ENCODE assay signal across 12 cellular contexts in genomic region chr10:129096340-129096984, GRCh38.
DNase-seq lines count a peak whose midpoint lies in the region; ATAC-seq and TF ChIP-seq lines count a peak whose summit lies in the region.
"Had no signal": no experiment of that assay in that cellular context is flagged by ENCODE, and none has a peak within 500 bp of the region (broad histone marks: within the 10 kb centered on the region; RNA-seq: fewer than 3 reads in every experiment).

No MANE protein-coding gene starts in this region.

- no peak for TF ChIP-seq POLR2A in heart left ventricle (IDR thresholded peaks at IDR 0.05)
- no peak for TF ChIP-seq POLR2A in GM18505 (IDR thresholded peaks at IDR 0.05; ENCODE audit: borderline replicate concordance, extremely low read depth, insufficient read depth, insufficient read length)

- H3K4me1 ChIP-seq in ascending aorta (peaks cover 0 to 14% of the 10 kb centered on the region in 2 donors), heart left ventricle (peaks cover 0 to 26% (median 0%) of the 10 kb centered on the region in 12 donors)

- DNase-seq in HT1080 (ENCODE audit: low read depth): peak; percentile 24
- DNase-seq in ascending aorta (ENCODE audit: low spot score in 2 of 2): peak in 1 of 2 donors; percentile 79
- DNase-seq in heart left ventricle: peak in 2 of 5 donors; percentile 21 to 56
- DNase-seq in sciatic nerve (ENCODE audit: low spot score): no peak
- DNase-seq in stimulated activated CD4-positive, alpha-beta T cell treated with anti-CD3 and anti-CD28 coated beads, Interleukin-4, amount 100 ng/mL, for 4 hours: no peak
- DNase-seq: hypothalamus; naive B cell; stimulated activated naive CD8-positive, alpha-beta T cell treated with anti-CD3 and anti-CD28 coated beads, Interleukin-15, Interleukin-2, amounts not matched to agents 100 U/mL and 50 U/mL, for 24 hours had no signal

- H3K9me3 ChIP-seq in ascending aorta (no peaks in the 10 kb centered on the region), heart left ventricle (no peaks in the 10 kb centered on the region)

- ATAC-seq in heart left ventricle (peak; percentile 47 to 85 (median 77)), sciatic nerve (peak; percentile 94), HG02884 (IDR thresholded peaks at IDR 0.05; ENCODE audit: unreplicated experiment) (no peak), GM21737 (IDR thresholded peaks at IDR 0.05; ENCODE audit: unreplicated experiment) (no peak), GM18505 (IDR thresholded peaks at IDR 0.05; ENCODE audit: unreplicated experiment) (no peak)
- ATAC-seq: Panc1; stimulated activated naive CD8-positive, alpha-beta T cell treated with anti-CD3 and anti-CD28 coated beads, Interleukin-15, Interleukin-2, amounts not matched to agents 100 U/mL and 50 U/mL, for 24 hours had no signal

- TF ChIP-seq CTCF in ascending aorta (IDR thresholded peaks at IDR 0.05) (no peak), heart left ventricle (IDR thresholded peaks at IDR 0.05) (no peak)

- H3K27me3 ChIP-seq in ascending aorta (no peaks in the 10 kb centered on the region), heart left ventricle (no peaks in the 10 kb centered on the region)

- no peaks in the 10 kb centered on the region for H3K36me3 ChIP-seq in ascending aorta
- no peaks in the 10 kb centered on the region for H3K36me3 ChIP-seq in heart left ventricle

- intact Hi-C loops in ascending aorta (cut with DNase I): loop anchor here (5.0 kb wide), 2 partner anchors 371 to 866 kb away; partner anchors contain the start of genes EBF3 and MGMT
- intact Hi-C loops in heart left ventricle (cut with DNase I): no loop called here
- intact Hi-C loops in sciatic nerve (cut with DNase I): no loop called here

- H3K27ac ChIP-seq in ascending aorta (peak overlapping the region; percentile 55), heart left ventricle (peak overlapping the region in 2 of 12 donors; percentile 31 to 41)

- H3K4me3 ChIP-seq in ascending aorta (no peak overlapping the region), heart left ventricle (no peak overlapping the region)

- WGBS in heart left ventricle, 4 donors: 37 to 49% (median 38%) methylated on average over 9 of the region's 9 CpGs

Comparison
In these comparisons a context has a peak if more than half of its experiments do, and no peak if none do; other contexts are left out.
1. ATAC-seq: peak in heart left ventricle (4 of 4) and sciatic nerve (single experiment); none in HG02884 (single experiment), GM21737 (single experiment) and GM18505 (single experiment).